Comparison of ENCODE assay signal across 1 cellular context in the genomic region with DNA sequence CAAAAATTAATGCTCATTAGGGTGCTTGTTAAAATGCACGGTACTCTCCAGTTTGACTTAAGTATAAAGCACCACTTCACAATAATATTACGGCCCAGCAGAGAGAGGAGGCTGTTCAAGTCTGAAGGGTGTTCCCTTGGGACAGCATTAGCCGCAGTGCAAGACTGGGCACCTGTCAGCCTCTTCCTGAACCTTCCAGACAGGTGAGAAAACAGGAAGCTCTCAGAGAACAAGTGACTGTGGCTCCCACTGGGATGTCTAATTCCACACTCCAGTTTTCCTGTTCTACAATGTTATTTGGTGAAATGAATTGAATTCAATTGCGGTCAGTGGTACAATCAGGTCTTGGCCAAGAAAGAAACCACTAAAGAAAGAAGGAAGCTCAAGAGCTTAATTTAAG.
TF ChIP-seq lines count a peak whose summit lies in the region.

No MANE protein-coding gene starts in this region.

TF ChIP-seq in HepG2, 621 proteins besides CTCF, POLR2A, EP300 and RAD21 (continued from another document):
- TF ChIP-seq, protein P1, sequence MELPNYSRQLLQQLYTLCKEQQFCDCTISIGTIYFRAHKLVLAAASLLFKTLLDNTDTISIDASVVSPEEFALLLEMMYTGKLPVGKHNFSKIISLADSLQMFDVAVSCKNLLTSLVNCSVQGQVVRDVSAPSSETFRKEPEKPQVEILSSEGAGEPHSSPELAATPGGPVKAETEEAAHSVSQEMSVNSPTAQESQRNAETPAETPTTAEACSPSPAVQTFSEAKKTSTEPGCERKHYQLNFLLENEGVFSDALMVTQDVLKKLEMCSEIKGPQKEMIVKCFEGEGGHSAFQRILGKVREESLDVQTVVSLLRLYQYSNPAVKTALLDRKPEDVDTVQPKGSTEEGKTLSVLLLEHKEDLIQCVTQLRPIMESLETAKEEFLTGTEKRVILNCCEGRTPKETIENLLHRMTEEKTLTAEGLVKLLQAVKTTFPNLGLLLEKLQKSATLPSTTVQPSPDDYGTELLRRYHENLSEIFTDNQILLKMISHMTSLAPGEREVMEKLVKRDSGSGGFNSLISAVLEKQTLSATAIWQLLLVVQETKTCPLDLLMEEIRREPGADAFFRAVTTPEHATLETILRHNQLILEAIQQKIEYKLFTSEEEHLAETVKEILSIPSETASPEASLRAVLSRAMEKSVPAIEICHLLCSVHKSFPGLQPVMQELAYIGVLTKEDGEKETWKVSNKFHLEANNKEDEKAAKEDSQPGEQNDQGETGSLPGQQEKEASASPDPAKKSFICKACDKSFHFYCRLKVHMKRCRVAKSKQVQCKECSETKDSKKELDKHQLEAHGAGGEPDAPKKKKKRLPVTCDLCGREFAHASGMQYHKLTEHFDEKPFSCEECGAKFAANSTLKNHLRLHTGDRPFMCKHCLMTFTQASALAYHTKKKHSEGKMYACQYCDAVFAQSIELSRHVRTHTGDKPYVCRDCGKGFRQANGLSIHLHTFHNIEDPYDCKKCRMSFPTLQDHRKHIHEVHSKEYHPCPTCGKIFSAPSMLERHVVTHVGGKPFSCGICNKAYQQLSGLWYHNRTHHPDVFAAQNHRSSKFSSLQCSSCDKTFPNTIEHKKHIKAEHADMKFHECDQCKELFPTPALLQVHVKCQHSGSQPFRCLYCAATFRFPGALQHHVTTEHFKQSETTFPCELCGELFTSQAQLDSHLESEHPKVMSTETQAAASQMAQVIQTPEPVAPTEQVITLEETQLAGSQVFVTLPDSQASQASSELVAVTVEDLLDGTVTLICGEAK (IDR thresholded peaks at IDR 0.05): no peak
- TF ChIP-seq, protein P1 (CRISPR knock-in tag; IDR thresholded peaks at IDR 0.05): no peak
- TF ChIP-seq, protein P2, sequence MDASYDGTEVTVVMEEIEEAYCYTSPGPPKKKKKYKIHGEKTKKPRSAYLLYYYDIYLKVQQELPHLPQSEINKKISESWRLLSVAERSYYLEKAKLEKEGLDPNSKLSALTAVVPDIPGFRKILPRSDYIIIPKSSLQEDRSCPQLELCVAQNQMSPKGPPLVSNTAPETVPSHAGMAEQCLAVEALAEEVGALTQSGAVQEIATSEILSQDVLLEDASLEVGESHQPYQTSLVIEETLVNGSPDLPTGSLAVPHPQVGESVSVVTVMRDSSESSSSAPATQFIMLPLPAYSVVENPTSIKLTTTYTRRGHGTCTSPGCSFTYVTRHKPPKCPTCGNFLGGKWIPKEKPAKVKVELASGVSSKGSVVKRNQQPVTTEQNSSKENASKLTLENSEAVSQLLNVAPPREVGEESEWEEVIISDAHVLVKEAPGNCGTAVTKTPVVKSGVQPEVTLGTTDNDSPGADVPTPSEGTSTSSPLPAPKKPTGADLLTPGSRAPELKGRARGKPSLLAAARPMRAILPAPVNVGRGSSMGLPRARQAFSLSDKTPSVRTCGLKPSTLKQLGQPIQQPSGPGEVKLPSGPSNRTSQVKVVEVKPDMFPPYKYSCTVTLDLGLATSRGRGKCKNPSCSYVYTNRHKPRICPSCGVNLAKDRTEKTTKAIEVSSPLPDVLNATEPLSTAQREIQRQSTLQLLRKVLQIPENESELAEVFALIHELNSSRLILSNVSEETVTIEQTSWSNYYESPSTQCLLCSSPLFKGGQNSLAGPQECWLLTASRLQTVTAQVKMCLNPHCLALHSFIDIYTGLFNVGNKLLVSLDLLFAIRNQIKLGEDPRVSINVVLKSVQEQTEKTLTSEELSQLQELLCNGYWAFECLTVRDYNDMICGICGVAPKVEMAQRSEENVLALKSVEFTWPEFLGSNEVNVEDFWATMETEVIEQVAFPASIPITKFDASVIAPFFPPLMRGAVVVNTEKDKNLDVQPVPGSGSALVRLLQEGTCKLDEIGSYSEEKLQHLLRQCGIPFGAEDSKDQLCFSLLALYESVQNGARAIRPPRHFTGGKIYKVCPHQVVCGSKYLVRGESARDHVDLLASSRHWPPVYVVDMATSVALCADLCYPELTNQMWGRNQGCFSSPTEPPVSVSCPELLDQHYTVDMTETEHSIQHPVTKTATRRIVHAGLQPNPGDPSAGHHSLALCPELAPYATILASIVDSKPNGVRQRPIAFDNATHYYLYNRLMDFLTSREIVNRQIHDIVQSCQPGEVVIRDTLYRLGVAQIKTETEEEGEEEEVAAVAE (CRISPR knock-in tag; IDR thresholded peaks at IDR 0.05; ENCODE audit: borderline replicate concordance): no peak
- TF ChIP-seq, protein P3, sequence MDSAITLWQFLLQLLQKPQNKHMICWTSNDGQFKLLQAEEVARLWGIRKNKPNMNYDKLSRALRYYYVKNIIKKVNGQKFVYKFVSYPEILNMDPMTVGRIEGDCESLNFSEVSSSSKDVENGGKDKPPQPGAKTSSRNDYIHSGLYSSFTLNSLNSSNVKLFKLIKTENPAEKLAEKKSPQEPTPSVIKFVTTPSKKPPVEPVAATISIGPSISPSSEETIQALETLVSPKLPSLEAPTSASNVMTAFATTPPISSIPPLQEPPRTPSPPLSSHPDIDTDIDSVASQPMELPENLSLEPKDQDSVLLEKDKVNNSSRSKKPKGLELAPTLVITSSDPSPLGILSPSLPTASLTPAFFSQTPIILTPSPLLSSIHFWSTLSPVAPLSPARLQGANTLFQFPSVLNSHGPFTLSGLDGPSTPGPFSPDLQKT (CRISPR knock-in tag; IDR thresholded peaks at IDR 0.05; ENCODE audit: borderline replicate concordance): no peak
- TF ChIP-seq, protein P4, sequence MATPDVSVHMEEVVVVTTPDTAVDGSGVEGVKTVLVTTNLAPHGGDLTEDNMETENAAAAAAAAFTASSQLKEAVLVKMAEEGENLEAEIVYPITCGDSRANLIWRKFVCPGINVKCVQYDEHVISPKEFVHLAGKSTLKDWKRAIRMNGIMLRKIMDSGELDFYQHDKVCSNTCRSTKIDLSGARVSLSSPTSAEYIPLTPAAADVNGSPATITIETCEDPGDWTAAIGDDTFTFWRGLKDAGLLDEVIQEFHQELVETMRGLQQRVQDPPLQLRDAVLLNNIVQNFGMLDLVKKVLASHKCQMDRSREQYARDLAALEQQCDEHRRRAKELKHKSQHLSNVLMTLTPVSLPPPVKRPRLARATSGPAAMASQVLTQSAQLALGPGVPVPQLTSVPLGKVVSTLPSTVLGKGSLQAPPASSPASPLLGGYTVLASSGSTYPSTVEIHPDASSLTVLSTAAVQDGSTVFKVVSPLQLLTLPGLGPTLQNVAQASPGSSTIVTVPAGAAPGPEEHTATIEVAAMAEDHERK (CRISPR knock-in tag; IDR thresholded peaks at IDR 0.05; ENCODE audit: low read depth): no peak
- TF ChIP-seq, protein P5, sequence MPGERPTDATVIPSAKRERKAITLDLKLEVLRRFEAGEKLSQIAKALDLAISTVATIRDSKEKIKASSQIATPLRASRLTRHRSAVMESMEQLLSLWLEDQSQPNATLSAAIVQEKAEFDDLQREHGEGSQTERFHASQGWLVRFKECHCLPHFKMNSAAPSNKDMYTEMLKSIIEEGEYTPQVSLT (CRISPR knock-in tag; IDR thresholded peaks at IDR 0.05; ENCODE audit: borderline replicate concordance, low read depth): no peak
- no peak for TF ChIP-seq ZNF615 (CRISPR knock-in tag; IDR thresholded peaks at IDR 0.05; ENCODE audit: borderline replicate concordance)
- TF ChIP-seq RBAK (CRISPR knock-in tag; IDR thresholded peaks at IDR 0.05): no peak
- no peak for TF ChIP-seq NFE2L2 (IDR thresholded peaks at IDR 0.05; ENCODE audit: low read length)
- no peak for TF ChIP-seq ZNF546 (CRISPR knock-in tag; conservative IDR thresholded peaks at IDR 0.05)
- no peak for TF ChIP-seq FOXP1 (IDR thresholded peaks at IDR 0.05)
- no peak for TF ChIP-seq FOXP1 (CRISPR knock-in tag; IDR thresholded peaks at IDR 0.05)
TF ChIP-seq in HepG2: peak in this region for 0.
